ENCODE assay signal across 28 cellular contexts in the genomic region with DNA sequence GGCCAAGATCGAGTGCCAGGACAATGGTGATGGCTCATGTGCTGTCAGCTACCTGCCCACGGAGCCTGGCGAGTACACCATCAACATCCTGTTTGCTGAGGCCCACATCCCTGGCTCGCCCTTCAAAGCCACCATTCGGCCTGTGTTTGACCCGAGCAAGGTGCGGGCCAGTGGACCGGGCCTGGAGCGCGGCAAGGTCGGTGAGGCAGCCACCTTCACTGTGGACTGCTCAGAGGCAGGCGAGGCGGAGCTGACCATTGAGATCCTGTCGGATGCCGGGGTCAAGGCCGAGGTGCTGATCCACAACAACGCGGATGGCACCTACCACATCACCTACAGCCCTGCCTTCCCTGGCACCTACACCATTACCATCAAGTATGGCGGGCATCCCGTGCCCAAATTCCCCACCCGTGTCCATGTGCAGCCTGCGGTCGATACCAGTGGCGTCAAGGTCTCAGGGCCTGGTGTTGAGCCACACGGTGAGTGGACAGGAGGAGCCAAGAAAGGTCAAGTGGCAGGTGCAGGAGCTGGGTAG. TPM values are rescaled to one million over a fixed set of nuclear protein-coding genes. Genes with fewer than 3 reads are reported as not detected.
DNase-seq lines count a peak whose midpoint lies in the region; ATAC-seq, FAIRE-seq and TF ChIP-seq lines count a peak whose summit lies in the region.
"Had no signal": no experiment of that assay in that cellular context is flagged by ENCODE, and none has a peak within 500 bp of the region (broad histone marks: within the 10 kb centered on the region; RNA-seq: fewer than 3 reads in every experiment).

No MANE protein-coding gene starts in this region.

- peak overlapping the region; percentile 11 for H3K27ac Mint-ChIP-seq in neural progenitor cell
- H3K27ac Mint-ChIP-seq: B cell; CD8-positive, alpha-beta memory T cell had no signal

- H3K36me3 Mint-ChIP-seq in neural progenitor cell = peaks cover 2% of the 10 kb centered on the region
- H3K36me3 Mint-ChIP-seq: CD14-positive monocyte; CD8-positive, alpha-beta memory T cell had no signal

- H3K79me2 ChIP-seq in K562 (ENCODE audit: control insufficient read depth, insufficient read depth, low read length) (no peaks in the 10 kb centered on the region), neural progenitor cell (ENCODE audit: low read depth) (no peaks in the 10 kb centered on the region)

- in situ Hi-C loops in K562 (cut with MboI) (no loop called here), gastrocnemius medialis (cut with MboI; ENCODE audit: low sequenced_read_pairs in 4 of 4) (no loop called here)

- ATAC-seq in RWPE2 (ENCODE audit: low read depth) (no peak), K562 (no peak), gastrocnemius medialis (no peak)
- ATAC-seq: SK-N-SH treated with all-trans-retinoic acid at 6 μM for 48 hours had no signal

- POLR2A ChIA-PET in K562 (lab: Yijun Ruan, JAX) = interaction anchor here (0.7 to 1.7 kb wide), 6 partner anchors 8 to 167 kb away, joined by 3 to 6 read pairs (median 4); no protein-coding TSS in a partner anchor

- no TSS peak for BruUV-seq in K562 (replicated peaks; lab: Mats Ljungman, UMichigan)

- no peak overlapping the region for H3K27ac ChIP-seq in RWPE2 (ENCODE audit: poor library complexity, severe bottlenecking)
- no peak overlapping the region for H3K27ac ChIP-seq in K562 (ENCODE audit: extremely low read depth, low read depth, low read length)
- H3K27ac ChIP-seq in neural progenitor cell = no peak overlapping the region
- peak overlapping the region; percentile 92 to 99 (median 98) for H3K27ac ChIP-seq in gastrocnemius medialis
- H3K27ac ChIP-seq: Peyer's patch, SJCRH30 had no signal

- H2AFZ ChIP-seq in K562 (ENCODE audit: low read depth, low read length) (no peak overlapping the region), neural progenitor cell (replicated peaks) (no peak overlapping the region)

- CTCF ChIA-PET in K562 (lab: Yijun Ruan, JAX; ENCODE audit: low intra/inter-chr PET ratio) = no interaction called here

- DNase-seq in RWPE2 (ENCODE audit: low spot score) (peak; percentile 58), K562 (ENCODE audit: extremely low read depth in 1 of 4, low spot score in 3 of 4) (no peak), neural progenitor cell (ENCODE audit: low spot score) (no peak), gastrocnemius medialis (no peak), COLO829 (ENCODE audit: low spot score) (no peak), EL (no peak), globus pallidus (ENCODE audit: low spot score) (no peak)
- DNase-seq: CD8-positive, alpha-beta memory T cell; DMS53; GOT3; HFFc6; NCI-H1048; NCI-H1417 treated with DMSO at 0.1 percent for 48 hours; NCI-H187; NCI-H2081 treated with DMSO at 0.1 percent for 48 hours; NCI-H2171; NCI-H226; NCI-H510A; NCI-H69; OCI-M1; Peyer's patch; SJCRH30 had no signal

- H3K9me3 ChIP-seq in RWPE2 (ENCODE audit: severe bottlenecking) (no peaks in the 10 kb centered on the region), K562 (replicated peaks; ENCODE audit: control insufficient read depth, insufficient read depth, low read depth, low read length) (no peaks in the 10 kb centered on the region), neural progenitor cell (ENCODE audit: low read depth) (no peaks in the 10 kb centered on the region), gastrocnemius medialis (no peaks in the 10 kb centered on the region)
- H3K9me3 ChIP-seq: HAP-1, Peyer's patch, SJCRH30 had no signal

- H3F3A ChIP-seq in neural progenitor cell (ENCODE audit: low read depth) = peaks cover 5% of the 10 kb centered on the region

- H3K36me3 ChIP-seq in RWPE2 (ENCODE audit: low read depth) = no peaks in the 10 kb centered on the region
- peaks cover 100% of the 10 kb centered on the region; the same call in 2 of the 3 replicates for H3K36me3 ChIP-seq in K562 (ENCODE audit: control insufficient read depth, insufficient read depth, low read length)
- H3K36me3 ChIP-seq in neural progenitor cell = no peaks in the 10 kb centered on the region
- peaks cover 0 to 98% of the 10 kb centered on the region in 2 donors for H3K36me3 ChIP-seq in gastrocnemius medialis

- TF ChIP-seq CTCF in RWPE2 (IDR thresholded peaks at IDR 0.05; ENCODE audit: poor library complexity, severe bottlenecking) (no peak), K562 (IDR thresholded peaks at IDR 0.05 in 2 of 3, conservative IDR thresholded peaks at IDR 0.05 in 1 of 3; ENCODE audit: insufficient read depth in 2 of 3, low read depth in 1 of 3, low read length in 3 of 3) (no peak), neural progenitor cell (IDR thresholded peaks at IDR 0.05) (no peak), gastrocnemius medialis (IDR thresholded peaks at IDR 0.05 in 4 of 5, conservative IDR thresholded peaks at IDR 0.05 in 1 of 5) (no peak)

- WGBS in K562 (ENCODE audit: insufficient coverage, low coverage, missing lambda C conversion rate) = 94% methylated on average over 25 of the region's 25 CpGs

- H3K9me1 ChIP-seq in K562 (ENCODE audit: control insufficient read depth, insufficient read depth, low read length) = peaks cover 10% of the 10 kb centered on the region

- intact Hi-C loops in K562 (cut with micrococcal nuclease) = no loop called here
- intact Hi-C loops in gastrocnemius medialis (cut with DNase I; ENCODE audit: low total_unique reads) = no loop called here

- peak overlapping the region in 1 of 2 experiments; percentile 73; a peak in 2 of 4 replicates for H3K9ac ChIP-seq in K562 (ENCODE audit: insufficient read depth in 1 of 2, low read depth in 2 of 2, low read length in 2 of 2)
- H3K9ac ChIP-seq in neural progenitor cell = no peak overlapping the region

- no peaks in the 10 kb centered on the region for H3K4me1 ChIP-seq in RWPE2 (ENCODE audit: insufficient read depth, poor library complexity, severe bottlenecking)
- H3K4me1 ChIP-seq in K562 (replicated peaks in 1 of 2; ENCODE audit: control insufficient read depth in 2 of 2, insufficient read depth in 2 of 2, low read length in 2 of 2) = peaks cover 0 to 43% of the 10 kb centered on the region in 2 experiments; a peak in 2 of 5 replicates
- no peaks in the 10 kb centered on the region for H3K4me1 ChIP-seq in neural progenitor cell
- peaks cover 6 to 13% of the 10 kb centered on the region in 2 donors for H3K4me1 ChIP-seq in gastrocnemius medialis
- H3K4me1 ChIP-seq: HAP-1, Peyer's patch, SJCRH30 had no signal

- TF ChIP-seq EP300 in K562 (IDR thresholded peaks at IDR 0.05; ENCODE audit: low read length) = no peak

- H3K4me2 ChIP-seq in K562 (ENCODE audit: insufficient read depth, low read length) = no peak overlapping the region
- H3K4me2 ChIP-seq in neural progenitor cell = no peak overlapping the region

- no peaks in the 10 kb centered on the region for H3K27me3 ChIP-seq in RWPE2 (ENCODE audit: insufficient read depth, poor library complexity, severe bottlenecking)
- H3K27me3 ChIP-seq in K562 (ENCODE audit: control insufficient read depth in 2 of 2, insufficient read depth in 2 of 2, low read length in 2 of 2) = no peaks in the 10 kb centered on the region
- H3K27me3 ChIP-seq in neural progenitor cell = no peaks in the 10 kb centered on the region
- no peaks in the 10 kb centered on the region for H3K27me3 ChIP-seq in gastrocnemius medialis
- H3K27me3 ChIP-seq: Peyer's patch, SJCRH30 had no signal

- no peak for TF ChIP-seq RAD21 in K562 (CRISPR knock-in tag; conservative IDR thresholded peaks at IDR 0.05 in 1 of 2, IDR thresholded peaks at IDR 0.05 in 1 of 2)

- H3K9me3 Mint-ChIP-seq in neural progenitor cell = no peaks in the 10 kb centered on the region
- H3K9me3 Mint-ChIP-seq: CD14-positive monocyte; CD8-positive, alpha-beta memory T cell; HFFc6 had no signal

- H3K4me3 Mint-ChIP-seq in neural progenitor cell = no peak overlapping the region
- H3K4me3 Mint-ChIP-seq: B cell; CD14-positive monocyte; CD8-positive, alpha-beta memory T cell; HFFc6 had no signal

- no peak for TF ChIP-seq POLR2A in K562 (conservative IDR thresholded peaks at IDR 0.05)
- TF ChIP-seq POLR2A in gastrocnemius medialis (IDR thresholded peaks at IDR 0.05) = no peak

- H3K4me3 ChIP-seq in RWPE2 (ENCODE audit: severe bottlenecking) = no peak overlapping the region
- no peak overlapping the region for H3K4me3 ChIP-seq in K562
- H3K4me3 ChIP-seq in neural progenitor cell = no peak overlapping the region
- no peak overlapping the region for H3K4me3 ChIP-seq in gastrocnemius medialis
- H3K4me3 ChIP-seq: HAP-1, Peyer's patch, SJCRH30 had no signal

- no peak for FAIRE-seq in K562 (lab: Jason Lieb, UNC)
- FAIRE-seq: G401.6, HTR-8/SVneo had no signal

- no peaks in the 10 kb centered on the region for H3K27me3 Mint-ChIP-seq in neural progenitor cell (ENCODE audit: insufficient read depth, low read depth)
- H3K27me3 Mint-ChIP-seq: B cell; CD8-positive, alpha-beta memory T cell had no signal

- H4K20me1 ChIP-seq in K562 (replicated peaks; ENCODE audit: control insufficient read depth, insufficient read depth, low read length) (peaks cover 25% of the 10 kb centered on the region), neural progenitor cell (ENCODE audit: low read depth) (no peaks in the 10 kb centered on the region)

- no peaks in the 10 kb centered on the region for H3K4me1 Mint-ChIP-seq in neural progenitor cell

RNA-seq across cellular contexts. Expression of gene FLNC, which starts 14.6 kb away (rescaled TPM):
- 62.5 and 206 TPM in 2 replicates for total RNA-seq in K562 (2011; cell fraction: chromatin; rRNA removed; ENCODE audit: low replicate concordance)
- 132 and 134 TPM in 2 replicates for total RNA-seq in K562 (2011; cell fraction: nucleolus; rRNA removed)
- 72.1 and 81.0 TPM in 2 replicates for total RNA-seq in K562 (2011; cell fraction: nucleoplasm; rRNA removed)
- total RNA-seq in K562 (2014; rRNA removed) (60.7 and 94.5 TPM in 2 replicates), K562 (2014; rRNA removed; fragmentation: Illumina TruSeq; extraction: Trizol) (11.4 and 18.2 TPM in 2 replicates), K562 (2015; rRNA removed; fragmentation: Illumina TruSeq; extraction: Trizol) (28.8 and 33.3 TPM in 2 replicates), K562 (2021) (148 and 155 TPM in 2 replicates), neural progenitor cell (ENCODE audit: low replicate concordance) (6.7 and 23.7 TPM in 2 replicates), gastrocnemius medialis (1,000 to 10,000 TPM; 1,071 to 4,398 (median 2,381) TPM)
- polyA plus RNA-seq in K562 (2011; rRNA removed) (10.3 and 11.4 TPM in 2 replicates), K562 (2014; fragmentation: Illumina TruSeq; extraction: Trizol) (32.8 and 55.3 TPM in 2 replicates), K562 (2014; fragmentation: Nextera tagmentation; extraction: Ambion mirVana) (1 to 10 TPM in 1 of 2 experiments, under 1 TPM in 1; 0.90 to 1.1 TPM), K562 (2014; rRNA removed) (29.0 and 34.7 TPM in 2 replicates)
- polyA plus RNA-seq in K562 (2011; cell fraction: cytosol; rRNA removed) = 11.4 and 26.8 TPM in 2 replicates
- polyA plus RNA-seq in K562 (2011; cell fraction: nucleus; rRNA removed) = 58.5 and 126 TPM in 2 replicates
- polyA plus RNA-seq in K562 (2012) = 66.6 and 106 TPM in 2 replicates
- polyA minus RNA-seq in K562 (2011; rRNA and poly(A)+ RNA removed) = 15.1 and 41.9 TPM in 2 replicates
- 127 and 146 TPM in 2 replicates for polyA minus RNA-seq in K562 (2011; cell fraction: cytosol; rRNA and poly(A)+ RNA removed)
- 53.1 and 53.6 TPM in 2 replicates for polyA minus RNA-seq in K562 (2011; cell fraction: nucleus; rRNA and poly(A)+ RNA removed)
- total RNA-seq: B cell; CD8-positive, alpha-beta memory T cell had no signal
- polyA plus RNA-seq: CD14-positive monocyte; CD8-positive, alpha-beta memory T cell had no signal

RNA-seq across cellular contexts. Expression of gene ATP6V1F, which starts 17.8 kb away (rescaled TPM):
- total RNA-seq in K562 (2011; cell fraction: chromatin; rRNA removed; ENCODE audit: low replicate concordance) = 21.6 and 54.5 TPM in 2 replicates
- total RNA-seq in K562 (2011; cell fraction: nucleolus; rRNA removed) = 72.7 and 74.7 TPM in 2 replicates
- 70.9 and 89.2 TPM in 2 replicates for total RNA-seq in K562 (2011; cell fraction: nucleoplasm; rRNA removed)
- total RNA-seq in K562 (2014; rRNA removed) = 265 and 341 TPM in 2 replicates
- total RNA-seq in K562 (2014; rRNA removed; fragmentation: Illumina TruSeq; extraction: Trizol) = 174 and 206 TPM in 2 replicates
- total RNA-seq in K562 (2015; rRNA removed; fragmentation: Illumina TruSeq; extraction: Trizol) = 332 and 336 TPM in 2 replicates
- 378 and 393 TPM in 2 replicates for total RNA-seq in K562 (2021)
- 507 and 542 TPM in 2 replicates for polyA plus RNA-seq in K562 (2011; rRNA removed)
- polyA plus RNA-seq in K562 (2011; cell fraction: cytosol; rRNA removed) = 869 and 1,641 TPM in 2 replicates
- 256 and 267 TPM in 2 replicates for polyA plus RNA-seq in K562 (2011; cell fraction: nucleus; rRNA removed)
- 454 and 820 TPM in 2 replicates for polyA plus RNA-seq in K562 (2012)
- polyA plus RNA-seq in K562 (2014; fragmentation: Illumina TruSeq; extraction: Trizol) = 604 and 714 TPM in 2 replicates
- polyA plus RNA-seq in K562 (2014; fragmentation: Nextera tagmentation; extraction: Ambion mirVana) = 1,000 to 10,000 TPM in 1 of 2 experiments, 100 to 1,000 TPM in 1; 733 to 1,123 TPM
- 568 and 645 TPM in 2 replicates for polyA plus RNA-seq in K562 (2014; rRNA removed)
- polyA minus RNA-seq in K562 (2011; rRNA and poly(A)+ RNA removed) = 83.2 and 101 TPM in 2 replicates
- 93.9 and 97.2 TPM in 2 replicates for polyA minus RNA-seq in K562 (2011; cell fraction: cytosol; rRNA and poly(A)+ RNA removed)
- polyA minus RNA-seq in K562 (2011; cell fraction: nucleus; rRNA and poly(A)+ RNA removed) = 35.3 and 68.5 TPM in 2 replicates
- 61.4 and 81.8 TPM in 2 replicates for total RNA-seq in neural progenitor cell (ENCODE audit: low replicate concordance)
- total RNA-seq in gastrocnemius medialis = 10 to 100 TPM; 79.3 to 99.2 (median 82.3) TPM

RNA-seq across cellular contexts. Expression of gene CCDC136, which starts 53.1 kb away (rescaled TPM):
- 153 and 165 TPM in 2 replicates for total RNA-seq in K562 (2011; cell fraction: chromatin; rRNA removed; ENCODE audit: low replicate concordance)
- 88.4 and 89.7 TPM in 2 replicates for total RNA-seq in K562 (2011; cell fraction: nucleolus; rRNA removed)
- 120 and 159 TPM in 2 replicates for total RNA-seq in K562 (2011; cell fraction: nucleoplasm; rRNA removed)
- total RNA-seq in K562 (2014; rRNA removed) (17.0 and 23.5 TPM in 2 replicates), K562 (2014; rRNA removed; fragmentation: Illumina TruSeq; extraction: Trizol) (15.3 and 18.8 TPM in 2 replicates), K562 (2015; rRNA removed; fragmentation: Illumina TruSeq; extraction: Trizol) (27.6 and 28.7 TPM in 2 replicates), K562 (2021) (23.7 and 26.5 TPM in 2 replicates), neural progenitor cell (ENCODE audit: low replicate concordance) (93.6 and 115 TPM in 2 replicates), gastrocnemius medialis (10 to 100 TPM in 2 of 4 donors, 1 to 10 TPM in 1, under 1 TPM in 1; 0.61 to 15.8 (median 9.3) TPM)
- polyA plus RNA-seq in K562 (2011; rRNA removed) (40.2 and 45.0 TPM in 2 replicates), K562 (2014; fragmentation: Illumina TruSeq; extraction: Trizol) (23.5 and 26.9 TPM in 2 replicates), K562 (2014; fragmentation: Nextera tagmentation; extraction: Ambion mirVana) (1 to 10 TPM; 2.4 TPM), K562 (2014; rRNA removed) (34.8 and 40.8 TPM in 2 replicates)
- 12.2 and 20.3 TPM in 2 replicates for polyA plus RNA-seq in K562 (2011; cell fraction: cytosol; rRNA removed)
- 165 and 172 TPM in 2 replicates for polyA plus RNA-seq in K562 (2011; cell fraction: nucleus; rRNA removed)
- 30.6 and 53.3 TPM in 2 replicates for polyA plus RNA-seq in K562 (2012)
- 31.9 and 36.9 TPM in 2 replicates for polyA minus RNA-seq in K562 (2011; rRNA and poly(A)+ RNA removed)
- 9.3 and 17.3 TPM in 2 replicates for polyA minus RNA-seq in K562 (2011; cell fraction: cytosol; rRNA and poly(A)+ RNA removed)
- 47.4 and 54.8 TPM in 2 replicates for polyA minus RNA-seq in K562 (2011; cell fraction: nucleus; rRNA and poly(A)+ RNA removed)

Comparison
In these comparisons a context has a peak if more than half of its experiments do, and no peak if none do; other contexts are left out.
1. H3K27ac ChIP-seq: peak in gastrocnemius medialis (4 of 4); none in RWPE2 (single experiment), K562 (single experiment) and neural progenitor cell (single experiment).
2. RNA of gene FLNC, which starts 14.6 kb away (total RNA-seq): 1,071 to 4,398 TPM in gastrocnemius medialis; 11.4 to 206 TPM in K562 and 6.7 to 23.7 TPM in neural progenitor cell; every median in the first group is over 4 times any median in the second.